ENCODE assay signal across 1 cellular context in genomic region chr7:107168233-107169119, GRCh38.
A peak's percentile ranks its signal among the peaks of the same experiment; 100 is the strongest.
TF ChIP-seq lines count a peak whose summit lies in the region.

Gene HBP1 (plus strand): TSS chr7:107169003. CDS start chr7:107179894, 10,891 bp downstream.

TF ChIP-seq in HepG2, 621 proteins besides CTCF, POLR2A, EP300 and RAD21 (continued from another document and continues in another):
- peak; percentile 29 for TF ChIP-seq USF2 (IDR thresholded peaks at IDR 0.05; ENCODE audit: low read depth, low read length)
- TF ChIP-seq USF2 (CRISPR knock-in tag; IDR thresholded peaks at IDR 0.05; ENCODE audit: borderline replicate concordance) = peak; percentile 49; the same call in 1 of the 2 replicates
- no peak for TF ChIP-seq CBX1 (IDR thresholded peaks at IDR 0.05; ENCODE audit: low read depth)
- peak; percentile 15; the same call in 1 of the 2 replicates for TF ChIP-seq IRF2 (CRISPR knock-in tag; IDR thresholded peaks at IDR 0.05)
- TF ChIP-seq RBFOX2 (IDR thresholded peaks at IDR 0.05; ENCODE audit: low read depth, low read length) = no peak
- no peak for TF ChIP-seq TMF1 (CRISPR knock-in tag; IDR thresholded peaks at IDR 0.05; ENCODE audit: low read depth)
- no peak; the same call in 1 of the 2 replicates for TF ChIP-seq HMGXB3 (CRISPR knock-in tag; IDR thresholded peaks at IDR 0.05; ENCODE audit: borderline replicate concordance)
- no peak for TF ChIP-seq ZNF276 (CRISPR knock-in tag; IDR thresholded peaks at IDR 0.05; ENCODE audit: low read depth)
- TF ChIP-seq ZNF138 (CRISPR knock-in tag; IDR thresholded peaks at IDR 0.05; ENCODE audit: low read depth) = no peak
- TF ChIP-seq ZNF101 (CRISPR knock-in tag; IDR thresholded peaks at IDR 0.05; ENCODE audit: borderline replicate concordance, low read depth) = no peak
- TF ChIP-seq MNT (IDR thresholded peaks at IDR 0.05) = peak; percentile 100
- TF ChIP-seq FOXM1 (CRISPR knock-in tag; IDR thresholded peaks at IDR 0.05) = no peak
- TF ChIP-seq ZBTB3 (CRISPR knock-in tag; IDR thresholded peaks at IDR 0.05; ENCODE audit: borderline replicate concordance, low read depth) = no peak
- TF ChIP-seq JUNB (CRISPR knock-in tag; IDR thresholded peaks at IDR 0.05; ENCODE audit: borderline replicate concordance) = no peak
- TF ChIP-seq ZNF143 (CRISPR knock-in tag; IDR thresholded peaks at IDR 0.05) = peak; percentile 94
- TF ChIP-seq ZNF569 (CRISPR knock-in tag; IDR thresholded peaks at IDR 0.05; ENCODE audit: borderline replicate concordance) = no peak
- TF ChIP-seq SIX4 (CRISPR knock-in tag; IDR thresholded peaks at IDR 0.05) = no peak
- no peak for TF ChIP-seq KDM1A (CRISPR knock-in tag; IDR thresholded peaks at IDR 0.05)
- no peak for TF ChIP-seq ZNF496 (CRISPR knock-in tag; IDR thresholded peaks at IDR 0.05; ENCODE audit: insufficient replicate concordance)
- no peak for TF ChIP-seq ZNF44 (CRISPR knock-in tag; IDR thresholded peaks at IDR 0.05)
- TF ChIP-seq ZNF263 (CRISPR knock-in tag; IDR thresholded peaks at IDR 0.05) = peak; percentile 24; the same call in 1 of the 2 replicates
- no peak for TF ChIP-seq ZMYM2 (CRISPR knock-in tag; IDR thresholded peaks at IDR 0.05)
- no peak for TF ChIP-seq ZNF282 (IDR thresholded peaks at IDR 0.05; ENCODE audit: partially characterized antibody)
- no peak for TF ChIP-seq PITX1 (CRISPR knock-in tag; IDR thresholded peaks at IDR 0.05)
- no peak for TF ChIP-seq NFE2L1 (CRISPR knock-in tag; IDR thresholded peaks at IDR 0.05; ENCODE audit: borderline replicate concordance)
- no peak for TF ChIP-seq ZNF431 (CRISPR knock-in tag; IDR thresholded peaks at IDR 0.05; ENCODE audit: borderline replicate concordance, low read depth)
- TF ChIP-seq ZEB1 (IDR thresholded peaks at IDR 0.05; ENCODE audit: insufficient replicate concordance, low read depth) = no peak
- no peak for TF ChIP-seq IRX3 (CRISPR knock-in tag; IDR thresholded peaks at IDR 0.05; ENCODE audit: borderline replicate concordance, low read depth)
- TF ChIP-seq FOXO1 (CRISPR knock-in tag; IDR thresholded peaks at IDR 0.05) = peak; percentile 91
- no peak; the same call in 1 of the 2 replicates for TF ChIP-seq YEATS4 (CRISPR knock-in tag; IDR thresholded peaks at IDR 0.05; ENCODE audit: borderline replicate concordance)
- no peak for TF ChIP-seq ETS1 (CRISPR knock-in tag; IDR thresholded peaks at IDR 0.05)
- TF ChIP-seq ZNF547 (CRISPR knock-in tag; IDR thresholded peaks at IDR 0.05) = no peak
- TF ChIP-seq SOX13 (IDR thresholded peaks at IDR 0.05) = no peak
- TF ChIP-seq SOX13 (CRISPR knock-in tag; conservative IDR thresholded peaks at IDR 0.05 in 1 of 2, IDR thresholded peaks at IDR 0.05 in 1 of 2) = peak in 1 of 2 experiments; percentile 50; a peak in 1 of 4 replicates
- TF ChIP-seq PATZ1 (CRISPR knock-in tag; IDR thresholded peaks at IDR 0.05) = no peak; the same call in 1 of the 2 replicates
- peak; percentile 70 for TF ChIP-seq BHLHE40 (IDR thresholded peaks at IDR 0.05; ENCODE audit: low read length)
- TF ChIP-seq MXD3 (CRISPR knock-in tag; IDR thresholded peaks at IDR 0.05) = no peak
- no peak for TF ChIP-seq ZFP36L1 (CRISPR knock-in tag; IDR thresholded peaks at IDR 0.05)
- TF ChIP-seq IKZF4 (CRISPR knock-in tag; IDR thresholded peaks at IDR 0.05; ENCODE audit: borderline replicate concordance, low read depth, not compliant biosample characterization) = no peak
- no peak for TF ChIP-seq ZBTB43 (CRISPR knock-in tag; conservative IDR thresholded peaks at IDR 0.05)
- no peak for TF ChIP-seq E2F1 (CRISPR knock-in tag; IDR thresholded peaks at IDR 0.05)
- no peak for TF ChIP-seq ZBTB1 (CRISPR knock-in tag; IDR thresholded peaks at IDR 0.05; ENCODE audit: borderline replicate concordance)
- TF ChIP-seq RFXAP (CRISPR knock-in tag; IDR thresholded peaks at IDR 0.05; ENCODE audit: borderline replicate concordance) = 0 out of 2 replicates have a peak, but pooled peaks have one; percentile 14
- no peak for TF ChIP-seq NFATC3 (CRISPR knock-in tag; IDR thresholded peaks at IDR 0.05)
- peak; percentile 35; the same call in 1 of the 2 replicates for TF ChIP-seq NFIC (IDR thresholded peaks at IDR 0.05; ENCODE audit: low read length)
- TF ChIP-seq PAWR (CRISPR knock-in tag; IDR thresholded peaks at IDR 0.05; ENCODE audit: borderline replicate concordance) = no peak
- TF ChIP-seq NFYB (CRISPR knock-in tag; IDR thresholded peaks at IDR 0.05) = peak; percentile 96
- no peak for TF ChIP-seq PLSCR1 (CRISPR knock-in tag; IDR thresholded peaks at IDR 0.05; ENCODE audit: borderline replicate concordance)
- TF ChIP-seq RXRA (CRISPR knock-in tag; IDR thresholded peaks at IDR 0.05) = no peak
- TF ChIP-seq YY1 (IDR thresholded peaks at IDR 0.05; ENCODE audit: insufficient read depth, insufficient replicate concordance, low read depth, low read length) = peak; percentile 88
- peak; percentile 93 for TF ChIP-seq SIN3A (IDR thresholded peaks at IDR 0.05; ENCODE audit: borderline replicate concordance, low read depth, low read length)
- no peak for TF ChIP-seq MTA3 (CRISPR knock-in tag; IDR thresholded peaks at IDR 0.05)
